In the genomic region with DNA sequence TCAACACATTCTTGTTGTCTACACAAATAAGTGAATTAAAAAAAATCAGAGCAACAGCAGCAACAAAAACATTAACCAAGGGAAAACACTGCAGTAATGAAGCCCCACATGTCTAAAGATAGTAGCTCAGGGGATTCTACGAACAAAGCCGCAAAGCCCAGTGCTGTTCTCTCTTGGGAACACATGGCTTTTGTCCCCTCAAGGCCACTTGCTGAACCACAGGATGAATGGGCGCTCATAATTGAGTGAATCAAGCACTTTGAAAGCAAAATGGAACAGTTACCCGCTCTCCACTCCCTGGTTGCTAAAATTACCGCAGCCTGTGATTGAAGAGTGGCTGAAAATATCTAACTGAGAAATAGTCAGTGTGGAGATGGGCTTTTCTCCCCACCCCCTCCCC, we compare ENCODE assay signal across 22 cellular contexts. TPM values are rescaled to one million over a fixed set of nuclear protein-coding genes. Genes with fewer than 3 reads are reported as not detected.
"Had no signal": no experiment of that assay in that cellular context is flagged by ENCODE, and none has a peak within 500 bp of the region (broad histone marks: within the 10 kb centered on the region; RNA-seq: fewer than 3 reads in every experiment).

No MANE protein-coding gene starts in this region.

- H3K36me3 ChIP-seq: cardiac muscle cell, neutrophil, right atrium auricular region, thoracic aorta, upper lobe of right lung had no signal

- ATAC-seq: activated CD8-positive, alpha-beta T cell treated with anti-CD3 and anti-CD28 coated beads for 36 hours; activated T-helper 17 cell treated with anti-CD3 and anti-CD28 coated beads, Interleukin-2, amount 50 U/mL, for 72 hours; left lobe of liver; stimulated activated naive CD8-positive, alpha-beta T cell treated with anti-CD3 and anti-CD28 coated beads, Interleukin-15, amount 100 ng/mL, for 72 hours; upper lobe of right lung had no signal

- H3K4me3 ChIP-seq: cardiac muscle cell, lung, right atrium auricular region, skin epidermis, thoracic aorta, upper lobe of right lung had no signal

- H3K27me3 ChIP-seq: cardiac muscle cell, right atrium auricular region, upper lobe of right lung had no signal

- H3K9me3 ChIP-seq: neutrophil, right atrium auricular region, thoracic aorta, upper lobe of right lung had no signal

- DNase-seq: activated CD4-positive, alpha-beta T cell treated with anti-CD3 and anti-CD28 coated beads for 48 hours; activated CD4-positive, CD25-positive, alpha-beta regulatory T cell; activated CD8-positive, alpha-beta T cell treated with anti-CD3 and anti-CD28 coated beads for 36 hours; activated naive CD4-positive, alpha-beta T cell; activated naive CD8-positive, alpha-beta T cell treated with anti-CD3 and anti-CD28 coated beads for 36 hours; activated T-cell treated with anti-CD3 and anti-CD28 coated beads, Interleukin-2, amount 50 U/mL, for 1 hour; amniotic stem cell; endodermal cell; foreskin fibroblast; naive B cell; stimulated activated CD4-positive, alpha-beta T cell treated with anti-CD3 and anti-CD28 coated beads, Interleukin-4, amount 100 ng/mL, for 1 hour; stimulated activated naive CD8-positive, alpha-beta T cell treated with anti-CD3 and anti-CD28 coated beads, Interleukin-15, amount 100 ng/mL, for 72 hours; T1000; upper lobe of right lung had no signal

- H3K4me1 ChIP-seq: right atrium auricular region, upper lobe of right lung had no signal

RNA-seq across cellular contexts. Expression of gene RASGRF1, which starts 39.6 kb away (rescaled TPM):
- total RNA-seq: activated CD8-positive, alpha-beta T cell treated with anti-CD3 and anti-CD28 coated beads for 36 hours; activated naive CD8-positive, alpha-beta T cell treated with anti-CD3 and anti-CD28 coated beads for 36 hours; activated T-helper 17 cell treated with anti-CD3 and anti-CD28 coated beads, Interleukin-2, amount 50 U/mL, for 72 hours; left lobe of liver; thoracic aorta had no signal
